8 cellular contexts compared by ENCODE assay signal in genomic region chr1:192545781-192546521, GRCh38. TPM values are rescaled to one million over a fixed set of nuclear protein-coding genes. Genes with fewer than 3 reads are reported as not detected.
DNase-seq lines count a peak whose midpoint lies in the region; ATAC-seq, FAIRE-seq and TF ChIP-seq lines count a peak whose summit lies in the region.

No MANE protein-coding gene starts in this region.

- dilution Hi-C loops in mammary epithelial cell (cut with HindIII; ENCODE audit: low sequenced_read_pairs) = no loop called here

- no peak overlapping the region for H3K27ac ChIP-seq in mammary epithelial cell (ENCODE audit: insufficient read depth, low read depth, low read length)

- H3F3A ChIP-seq in Loucy (ENCODE audit: low read depth) = peaks cover 6% of the 10 kb centered on the region; the same call in 1 of the 2 replicates

- H3K9ac ChIP-seq in Loucy (ENCODE audit: low read depth, low read length, poor library complexity, severe bottlenecking) (no peak overlapping the region), mammary epithelial cell (ENCODE audit: insufficient read depth, low read length) (no peak overlapping the region)

- in situ Hi-C loops in mammary epithelial cell (cut with MboI; ENCODE audit: low sequenced_read_pairs in 2 of 2) = no loop called here

- H3K36me3 ChIP-seq in Loucy (ENCODE audit: insufficient read depth, low read length) = no peaks in the 10 kb centered on the region
- no peaks in the 10 kb centered on the region for H3K36me3 ChIP-seq in mammary epithelial cell (ENCODE audit: insufficient read depth, low read length)

- TF ChIP-seq CTCF in Loucy (conservative IDR thresholded peaks at IDR 0.05; ENCODE audit: low read length) (peak; percentile 32), epithelial cell of proximal tubule (conservative IDR thresholded peaks at IDR 0.05; ENCODE audit: low read depth, low read length) (peak; percentile 8), mammary epithelial cell (conservative IDR thresholded peaks at IDR 0.05 in 1 of 2, IDR thresholded peaks at IDR 0.05 in 1 of 2; ENCODE audit: extremely low read depth in 1 of 2, insufficient read depth in 1 of 2, low read depth in 1 of 2, low read length in 2 of 2) (peak in 1 of 2 donors; percentile 22)

- H3K4me3 ChIP-seq in Loucy (ENCODE audit: low read length, poor library complexity, severe bottlenecking) (no peak overlapping the region), epithelial cell of proximal tubule (ENCODE audit: low read depth, low read length) (no peak overlapping the region), mammary epithelial cell (replicated peaks in 1 of 3; ENCODE audit: insufficient read depth in 1 of 3, low read depth in 2 of 3, low read length in 3 of 3) (no peak overlapping the region)

- H3K79me2 ChIP-seq in Loucy (ENCODE audit: insufficient read depth, low read length) (no peaks in the 10 kb centered on the region), mammary epithelial cell (ENCODE audit: insufficient read depth, low read length) (no peaks in the 10 kb centered on the region)

- TF ChIP-seq POLR2A in GM12891 (IDR thresholded peaks at IDR 0.05; ENCODE audit: low read depth, low read length) = peak; percentile 42; the same call in 1 of the 2 replicates

- H2AFZ ChIP-seq in Loucy (ENCODE audit: low read length) = no peak overlapping the region
- H2AFZ ChIP-seq in mammary epithelial cell (ENCODE audit: low read depth, low read length) = no peak overlapping the region

- H3K9me2 ChIP-seq in Loucy (replicated peaks; ENCODE audit: low read depth, low read length) = no peaks in the 10 kb centered on the region

- CTCF ChIA-PET in mammary epithelial cell (lab: Charles Lee; ENCODE audit: low non-redundant PET) = no interaction called here

- H3K27me3 ChIP-seq in Loucy (ENCODE audit: insufficient read depth, low read length, poor library complexity, severe bottlenecking) (no peaks in the 10 kb centered on the region), mammary epithelial cell (ENCODE audit: insufficient read depth, low read length) (no peaks in the 10 kb centered on the region)

- ATAC-seq in GM21786 (IDR thresholded peaks at IDR 0.05; ENCODE audit: unreplicated experiment) = peak; percentile 42
- ATAC-seq in esophagus mucosa = no peak

- no peaks in the 10 kb centered on the region for H3K9me3 ChIP-seq in Loucy (ENCODE audit: insufficient read depth, low read depth, low read length)
- H3K9me3 ChIP-seq in mammary epithelial cell (replicated peaks; ENCODE audit: insufficient read depth, low read length) = no peaks in the 10 kb centered on the region

- WGBS in mammary epithelial cell (ENCODE audit: low coverage, missing lambda C conversion rate) = 100% methylated on average over 3 of the region's 3 CpGs

- intact Hi-C loops in mammary epithelial cell (cut with micrococcal nuclease) = no loop called here

- peaks cover 43% of the 10 kb centered on the region for H3K4me1 ChIP-seq in Loucy (ENCODE audit: insufficient read depth, low read length, poor library complexity, severe bottlenecking)
- H3K4me1 ChIP-seq in mammary epithelial cell (ENCODE audit: insufficient read depth, low read length) = peaks cover 6% of the 10 kb centered on the region

- peak; percentile 93 for FAIRE-seq in GM12891 (lab: Jason Lieb, UNC)

- DNase-seq in GM12891 (ENCODE audit: insufficient read length, low spot score) = no peak
- no peak for DNase-seq in epithelial cell of proximal tubule (ENCODE audit: low read depth)
- DNase-seq in NCI-H1048 (lab: John Stamatoyannopoulos, UW) = no peak
- no peak for DNase-seq in mammary epithelial cell
- DNase-seq in effector CD8-positive, alpha-beta T cell (lab: John Stamatoyannopoulos, UW) = no peak

- H3K4me2 ChIP-seq in Loucy (ENCODE audit: low read depth, low read length, poor library complexity, severe bottlenecking) = no peak overlapping the region
- H3K4me2 ChIP-seq in mammary epithelial cell (ENCODE audit: insufficient read depth, low read depth, low read length) = no peak overlapping the region

- no TSS peak for BruUV-seq in mammary epithelial cell (replicated peaks; lab: Mats Ljungman, UMichigan)

- H4K20me1 ChIP-seq in Loucy (ENCODE audit: insufficient read depth, low read length, poor library complexity, severe bottlenecking) (no peaks in the 10 kb centered on the region), mammary epithelial cell (ENCODE audit: insufficient read depth, low read length) (no peaks in the 10 kb centered on the region)

TF ChIP-seq in GM12891, 5 proteins besides CTCF, POLR2A, EP300 and RAD21:
- TF ChIP-seq PAX5 (IDR thresholded peaks at IDR 0.05; ENCODE audit: insufficient read depth, low read length, severe bottlenecking) (no peak), POLR2AphosphoS5 (IDR thresholded peaks at IDR 0.05; ENCODE audit: low read depth, low read length) (peak; percentile 52; the same call in 1 of the 2 replicates), TAF1 (IDR thresholded peaks at IDR 0.05; ENCODE audit: low read depth, low read length) (no peak), POU2F2 (IDR thresholded peaks at IDR 0.05; ENCODE audit: low read depth, low read length) (peak; percentile 89), SPI1 (IDR thresholded peaks at IDR 0.05; ENCODE audit: low read depth, low read length) (peak; percentile 40)

RNA-seq across cellular contexts. Expression of gene RGS1, which starts 29.6 kb away (rescaled TPM):
- 246 TPM for polyA plus RNA-seq in GM12891 (2012; ENCODE audit: low read depth, missing spikeins)
- total RNA-seq in epithelial cell of proximal tubule (not detected in 2 replicates), esophagus mucosa (1.7 TPM), mammary epithelial cell (not detected)
- polyA plus RNA-seq in mammary epithelial cell = not detected
- polyA minus RNA-seq in mammary epithelial cell = not detected
